In the genomic region with DNA sequence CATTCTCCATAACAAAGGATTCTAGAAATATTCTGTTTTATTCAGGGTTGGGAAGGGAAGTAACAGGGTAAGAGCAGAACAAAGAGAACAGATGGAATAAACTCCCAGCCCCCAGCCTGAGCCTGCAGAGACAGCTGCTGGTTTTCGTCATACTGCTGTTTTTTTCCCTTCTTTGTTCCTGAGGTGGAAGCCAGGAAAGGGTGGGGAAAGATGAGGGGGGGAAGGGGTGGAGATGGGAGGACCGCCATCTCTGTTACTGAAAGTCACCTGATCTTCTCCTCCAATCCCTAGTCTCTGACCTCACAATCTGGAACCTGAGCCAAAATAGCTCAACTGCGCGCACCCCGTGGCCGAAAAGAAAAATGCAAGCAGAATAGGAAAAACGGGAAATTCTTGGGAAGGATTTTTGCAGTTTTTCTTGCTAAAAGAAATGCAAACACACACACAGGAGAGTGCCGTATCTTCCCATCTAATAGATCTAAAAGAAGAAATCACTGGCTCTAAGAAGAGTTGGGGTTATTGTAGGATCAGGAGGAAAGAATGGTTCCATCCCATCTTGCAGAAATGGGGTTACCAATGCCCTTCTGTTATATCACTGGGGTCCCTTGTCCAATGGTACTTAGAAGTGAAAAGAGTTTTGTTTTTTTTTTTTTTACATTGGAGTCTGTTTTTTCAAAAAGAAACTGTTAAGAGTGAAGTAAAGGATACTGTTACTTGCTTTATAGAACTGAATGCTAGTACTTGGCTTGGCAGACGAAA, we compare ENCODE assay signal across 8 cellular contexts. TPM values are rescaled to one million over a fixed set of nuclear protein-coding genes. Genes with fewer than 3 reads are reported as not detected.
DNase-seq lines count a peak whose midpoint lies in the region; ATAC-seq and TF ChIP-seq lines count a peak whose summit lies in the region.

No MANE protein-coding gene starts in this region.

- DNase-seq in ELF-1 (ENCODE audit: low read depth, low spot score) (peak; percentile 96), NCI-H187 treated with DMSO at 0.1 percent for 48 hours (lab: John Stamatoyannopoulos, UW) (peak; percentile 94), amygdala (lab: John Stamatoyannopoulos, UW) (peak; percentile 19 to 93 (median 74)), heart left ventricle (peak; percentile 74 to 92 (median 89)), osteoblast (ENCODE audit: insufficient read length, low spot score, missing footprints) (peak; percentile 84), NK-92 (lab: John Stamatoyannopoulos, UW; ENCODE audit: unreplicated experiment) (no peak)
- no peak for DNase-seq in activated CD4-positive, CD25-positive, alpha-beta regulatory T cell treated with anti-CD3 and anti-CD28 coated beads, Interleukin-2, amount 50 U/mL, for 72 hours

- H3K79me2 ChIP-seq in osteoblast (ENCODE audit: insufficient read depth, low read length) = peaks cover 9% of the 10 kb centered on the region

- ATAC-seq in heart left ventricle (peak; percentile 81 to 88 (median 84)), GM21737 (IDR thresholded peaks at IDR 0.05; ENCODE audit: unreplicated experiment) (no peak)

- intact Hi-C loops in heart left ventricle (cut with DNase I) = loop anchor here (2.0 to 10.0 kb wide), 26 partner anchors 34 to 479 kb away; partner anchors contain the start of genes PCDHB15 (in 7 of the 10), TAF7 (in 6 of the 10), PCDHGA2 (in 4 of the 10) and PCDHB2 (in 3 of the 10)

- WGBS in heart left ventricle, 4 donors = 14 to 19% (median 15%) methylated on average over 9 of the region's 9 CpGs

- H3K4me2 ChIP-seq in osteoblast (ENCODE audit: insufficient read depth, low read length) = peak overlapping the region; percentile 74

- peak overlapping the region; percentile 70 for H2AFZ ChIP-seq in osteoblast (ENCODE audit: low read length)

- H3K4me3 ChIP-seq in heart left ventricle (peak overlapping the region in 6 of 12 donors; percentile 6 to 31 (median 18)), osteoblast (ENCODE audit: insufficient read depth, low read length) (peak overlapping the region; percentile 54)

- peak in 1 of 2 donors; percentile 45 for TF ChIP-seq POLR2A in heart left ventricle (IDR thresholded peaks at IDR 0.05)

- H3K27ac ChIP-seq in heart left ventricle (peak overlapping the region; percentile 77 to 94 (median 88)), osteoblast (ENCODE audit: low read depth, low read length) (peak overlapping the region; percentile 94)

- H3K27me3 ChIP-seq in heart left ventricle (no peaks in the 10 kb centered on the region), osteoblast (ENCODE audit: insufficient read depth, low read length) (no peaks in the 10 kb centered on the region)

- TF ChIP-seq CTCF in heart left ventricle (IDR thresholded peaks at IDR 0.05) = peak; percentile 73 to 97 (median 89)
- peak; percentile 84 for TF ChIP-seq CTCF in osteoblast (IDR thresholded peaks at IDR 0.05; ENCODE audit: extremely low read depth, low read depth, low read length)

- H3K36me3 ChIP-seq in heart left ventricle (peaks cover 0 to 50% (median 12%) of the 10 kb centered on the region in 9 donors), osteoblast (ENCODE audit: insufficient read depth, low read length) (peaks cover 21% of the 10 kb centered on the region)

- no peaks in the 10 kb centered on the region for H4K20me1 ChIP-seq in osteoblast (ENCODE audit: insufficient read depth, low read length)

- H3K4me1 ChIP-seq in heart left ventricle = peaks cover 3 to 55% (median 35%) of the 10 kb centered on the region in 12 donors
- H3K4me1 ChIP-seq in osteoblast (ENCODE audit: insufficient read depth, low read length) = peaks cover 29% of the 10 kb centered on the region

- H3K9me3 ChIP-seq in heart left ventricle (no peaks in the 10 kb centered on the region), osteoblast (ENCODE audit: low read depth, low read length) (no peaks in the 10 kb centered on the region)

RNA-seq across cellular contexts. Expression of gene DIAPH1, which starts 57.9 kb away (rescaled TPM):
- total RNA-seq in heart left ventricle (100 to 1,000 TPM in 1 of 9 donors, 10 to 100 TPM in 8; 38.8 to 137 (median 61.5) TPM), osteoblast (18.5 and 19.2 TPM in 2 replicates)
- polyA plus RNA-seq in heart left ventricle = 10 to 100 TPM; 29.9 to 79.6 TPM

Comparison
In these comparisons a context has a peak if more than half of its experiments do, and no peak if none do; other contexts are left out.
1. DNase-seq: peak in ELF-1 (single experiment), NCI-H187 treated with DMSO at 0.1 percent for 48 hours (single experiment), amygdala (56 of 56), heart left ventricle (5 of 5) and osteoblast (single experiment); none in NK-92 (single experiment) and activated CD4-positive, CD25-positive, alpha-beta regulatory T cell treated with anti-CD3 and anti-CD28 coated beads, Interleukin-2, amount 50 U/mL, for 72 hours (single experiment).